17 cellular contexts compared by ENCODE assay signal in the genomic region with DNA sequence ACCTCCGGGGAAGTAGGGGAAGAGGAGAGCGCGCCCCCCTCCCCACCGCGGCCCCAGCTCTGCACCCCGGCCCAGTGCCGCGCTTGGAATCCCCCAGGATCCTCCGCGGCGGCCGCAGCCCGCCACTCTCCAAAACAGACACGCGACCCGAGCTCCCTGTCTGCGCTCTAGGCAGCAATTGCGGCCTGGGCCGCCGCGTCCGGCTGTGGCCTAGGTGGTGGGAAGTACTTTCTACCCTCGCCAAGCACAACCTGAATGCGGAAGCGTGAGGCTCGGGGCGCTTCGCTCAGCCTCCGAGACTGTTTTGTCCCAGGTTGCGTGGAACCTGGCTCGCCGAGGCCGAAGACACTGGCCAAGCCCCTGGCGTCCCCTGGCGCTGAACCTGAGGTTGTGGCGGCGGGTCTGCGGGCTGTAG. TPM values are rescaled to one million over a fixed set of nuclear protein-coding genes. Genes with fewer than 3 reads are reported as not detected.
DNase-seq lines count a peak whose midpoint lies in the region; ATAC-seq, FAIRE-seq and TF ChIP-seq lines count a peak whose summit lies in the region.
"Had no signal": no experiment of that assay in that cellular context is flagged by ENCODE, and none has a peak within 500 bp of the region (broad histone marks: within the 10 kb centered on the region; RNA-seq: fewer than 3 reads in every experiment).

No MANE protein-coding gene starts in this region.

- H3K27me3 ChIP-seq in ACC112 (ENCODE audit: insufficient read depth, low read length) (peaks cover 98% of the 10 kb centered on the region), H7 (ENCODE audit: control insufficient read depth, insufficient read depth, low read length) (peaks cover 96% of the 10 kb centered on the region), endothelial cell of umbilical vein (ENCODE audit: control insufficient read depth in 2 of 2, insufficient read depth in 2 of 2, low read length in 2 of 2) (peaks cover 90 to 99% of the 10 kb centered on the region in 2 experiments), neural progenitor cell (peaks cover 100% of the 10 kb centered on the region), esophagus squamous epithelium (peaks cover 48 to 100% (median 74%) of the 10 kb centered on the region in 4 donors), lower lobe of right lung (ENCODE audit: low read depth) (peaks cover 96% of the 10 kb centered on the region)

- no peak overlapping the region for H3K27ac Mint-ChIP-seq in neural progenitor cell
- no peak overlapping the region for H3K27ac Mint-ChIP-seq in activated T-helper 17 cell treated with anti-CD3 and anti-CD28 coated beads, Interleukin-2, amount 50 U/mL, for 72 hours
- H3K27ac Mint-ChIP-seq: CD14-positive monocyte, HFFc6 had no signal

- BruUV-seq in endothelial cell of umbilical vein (replicated peaks; lab: Mats Ljungman, UMichigan): no TSS peak

- TF ChIP-seq CTCF in endothelial cell of umbilical vein (IDR thresholded peaks at IDR 0.05; ENCODE audit: extremely low read depth in 1 of 2, insufficient read depth in 1 of 2, low read depth in 1 of 2, low read length in 2 of 2) (no peak), neural progenitor cell (IDR thresholded peaks at IDR 0.05) (peak; percentile 24), esophagus squamous epithelium (IDR thresholded peaks at IDR 0.05) (no peak), lower lobe of right lung (IDR thresholded peaks at IDR 0.05) (no peak), D721Med (IDR thresholded peaks at IDR 0.05; ENCODE audit: insufficient read depth, missing control alignments) (no peak)

- H3K4me1 ChIP-seq in ACC112 (ENCODE audit: control insufficient read depth, insufficient read depth, low read length, unreplicated experiment): peaks cover 15% of the 10 kb centered on the region
- H3K4me1 ChIP-seq in endothelial cell of umbilical vein (ENCODE audit: control insufficient read depth, extremely low read depth, insufficient read depth, low read length): peaks cover 7% of the 10 kb centered on the region
- peaks cover 38% of the 10 kb centered on the region for H3K4me1 ChIP-seq in neural progenitor cell
- H3K4me1 ChIP-seq in esophagus squamous epithelium: peaks cover 19 to 72% (median 30%) of the 10 kb centered on the region in 3 donors
- H3K4me1 ChIP-seq in lower lobe of right lung: peaks cover 34% of the 10 kb centered on the region

- H3K4me3 Mint-ChIP-seq in neural progenitor cell: peak overlapping the region; percentile 65
- H3K4me3 Mint-ChIP-seq in activated T-helper 17 cell treated with anti-CD3 and anti-CD28 coated beads, Interleukin-2, amount 50 U/mL, for 72 hours: no peak overlapping the region
- H3K4me3 Mint-ChIP-seq: HFFc6 had no signal

- H3K36me3 Mint-ChIP-seq in neural progenitor cell: no peaks in the 10 kb centered on the region
- no peaks in the 10 kb centered on the region for H3K36me3 Mint-ChIP-seq in activated T-helper 17 cell treated with anti-CD3 and anti-CD28 coated beads, Interleukin-2, amount 50 U/mL, for 72 hours (ENCODE audit: low read depth)

- DNase-seq in H7: peak; percentile 86
- no peak for DNase-seq in endothelial cell of umbilical vein (ENCODE audit: low read depth, low spot score)
- DNase-seq in neural progenitor cell (ENCODE audit: low spot score): peak; percentile 71
- DNase-seq in esophagus squamous epithelium (lab: John Stamatoyannopoulos, UW): no peak
- no peak for DNase-seq in lower lobe of right lung
- DNase-seq in D721Med (ENCODE audit: insufficient read length, low spot score): no peak
- DNase-seq: HFFc6, sigmoid colon, stomach had no signal

- dilution Hi-C loops in endothelial cell of umbilical vein (cut with MboI; ENCODE audit: extremely low pct_ligation_motif_present, low sequenced_read_pairs): no loop called here

- H3K9me3 Mint-ChIP-seq in neural progenitor cell: no peaks in the 10 kb centered on the region
- no peaks in the 10 kb centered on the region for H3K9me3 Mint-ChIP-seq in activated T-helper 17 cell treated with anti-CD3 and anti-CD28 coated beads, Interleukin-2, amount 50 U/mL, for 72 hours

- CTCF ChIA-PET in endothelial cell of umbilical vein (lab: Charles Lee): interaction anchor here (2.0 to 5.0 kb wide), 3 partner anchors 9 to 206 kb away, joined by 6 to 37 read pairs (median 15); no protein-coding TSS in a partner anchor

- WGBS in esophagus squamous epithelium, 2 donors: 0% methylated on average over 1 of the region's 38 CpGs; no CpG with 5 or more reads in 1 of the 2 donors

- H4K20me1 ChIP-seq in endothelial cell of umbilical vein (replicated peaks; ENCODE audit: control insufficient read depth, extremely low read depth, insufficient read depth, low read length) (no peaks in the 10 kb centered on the region), neural progenitor cell (ENCODE audit: low read depth) (peaks cover 84% of the 10 kb centered on the region)

- H2AFZ ChIP-seq in ACC112 (ENCODE audit: low read length, unreplicated experiment) (no peak overlapping the region), endothelial cell of umbilical vein (ENCODE audit: low read depth, low read length) (no peak overlapping the region), neural progenitor cell (replicated peaks) (peak overlapping the region; percentile 68)

- H3F3A ChIP-seq in neural progenitor cell (ENCODE audit: low read depth): peaks cover 61% of the 10 kb centered on the region

- POLR2A ChIA-PET in endothelial cell of umbilical vein (lab: Charles Lee): no interaction called here

- no peaks in the 10 kb centered on the region for H3K9me3 ChIP-seq in endothelial cell of umbilical vein (replicated peaks; ENCODE audit: control insufficient read depth, insufficient read depth, low read length)
- H3K9me3 ChIP-seq in neural progenitor cell (ENCODE audit: low read depth): no peaks in the 10 kb centered on the region
- no peaks in the 10 kb centered on the region for H3K9me3 ChIP-seq in esophagus squamous epithelium
- H3K9me3 ChIP-seq in lower lobe of right lung: no peaks in the 10 kb centered on the region
- H3K9me3 ChIP-seq: sigmoid colon, stomach had no signal

- H3K4me1 Mint-ChIP-seq in neural progenitor cell: peaks cover 48% of the 10 kb centered on the region
- peaks cover 5% of the 10 kb centered on the region for H3K4me1 Mint-ChIP-seq in activated T-helper 17 cell treated with anti-CD3 and anti-CD28 coated beads, Interleukin-2, amount 50 U/mL, for 72 hours

- H3K9ac ChIP-seq in endothelial cell of umbilical vein (replicated peaks; ENCODE audit: extremely low read depth, insufficient read depth, low read length): no peak overlapping the region
- H3K9ac ChIP-seq in neural progenitor cell: no peak overlapping the region

- H3K79me2 ChIP-seq in ACC112 (ENCODE audit: control insufficient read depth, insufficient read depth, low read length, unreplicated experiment) (no peaks in the 10 kb centered on the region), endothelial cell of umbilical vein (ENCODE audit: control insufficient read depth, insufficient read depth, low read length) (no peaks in the 10 kb centered on the region), neural progenitor cell (ENCODE audit: low read depth) (no peaks in the 10 kb centered on the region)

- H3K4me2 ChIP-seq in endothelial cell of umbilical vein (ENCODE audit: insufficient read depth, low read length) (no peak overlapping the region), neural progenitor cell (peak overlapping the region; percentile 86)

- H3K36me3 ChIP-seq in ACC112 (ENCODE audit: insufficient read depth, low read length) (no peaks in the 10 kb centered on the region), H7 (replicated peaks; ENCODE audit: control insufficient read depth, insufficient read depth, low read length) (no peaks in the 10 kb centered on the region), endothelial cell of umbilical vein (ENCODE audit: control insufficient read depth in 2 of 2, extremely low read depth in 1 of 2, insufficient read depth in 2 of 2, low read length in 2 of 2) (no peaks in the 10 kb centered on the region), neural progenitor cell (no peaks in the 10 kb centered on the region), esophagus squamous epithelium (no peaks in the 10 kb centered on the region), lower lobe of right lung (no peaks in the 10 kb centered on the region)
- H3K36me3 ChIP-seq: sigmoid colon, stomach had no signal

- peaks cover 91% of the 10 kb centered on the region for H3K27me3 Mint-ChIP-seq in neural progenitor cell (ENCODE audit: insufficient read depth, low read depth)
- peaks cover 59% of the 10 kb centered on the region for H3K27me3 Mint-ChIP-seq in activated T-helper 17 cell treated with anti-CD3 and anti-CD28 coated beads, Interleukin-2, amount 50 U/mL, for 72 hours

- H3K4me3 ChIP-seq in ACC112 (ENCODE audit: low read depth, low read length) (peak overlapping the region; percentile 17), H7 (ENCODE audit: insufficient read depth, low read depth, low read length) (peak overlapping the region; percentile 42), endothelial cell of umbilical vein (replicated peaks in 1 of 3; ENCODE audit: insufficient read depth in 1 of 3, low read depth in 1 of 3, low read length in 3 of 3) (no peak overlapping the region), neural progenitor cell (peak overlapping the region; percentile 46), esophagus squamous epithelium (peak overlapping the region in 1 of 4 donors; percentile 35), lower lobe of right lung (no peak overlapping the region)
- H3K4me3 ChIP-seq: sigmoid colon, stomach had no signal

- no peak for ATAC-seq in activated T-helper 17 cell treated with anti-CD3 and anti-CD28 coated beads, Interleukin-2, amount 50 U/mL, for 72 hours (replicated peaks)
- ATAC-seq in lower lobe of right lung: no peak

- TF ChIP-seq POLR2A in endothelial cell of umbilical vein (IDR thresholded peaks at IDR 0.05; ENCODE audit: low read depth, low read length) (no peak), esophagus squamous epithelium (IDR thresholded peaks at IDR 0.05) (no peak)

- no peak overlapping the region for H3K27ac ChIP-seq in ACC112 (ENCODE audit: low read depth, low read length)
- H3K27ac ChIP-seq in endothelial cell of umbilical vein (ENCODE audit: insufficient read depth, low read depth, low read length): no peak overlapping the region
- H3K27ac ChIP-seq in neural progenitor cell: no peak overlapping the region
- no peak overlapping the region for H3K27ac ChIP-seq in esophagus squamous epithelium
- H3K27ac ChIP-seq in lower lobe of right lung: no peak overlapping the region
- H3K27ac ChIP-seq: sigmoid colon, stomach, VCaP had no signal

- intact Hi-C loops in endothelial cell of umbilical vein (cut with micrococcal nuclease) (loop anchor here (10.0 kb wide), 1 partner anchor 561 kb away; a partner anchor contains a TSS), esophagus squamous epithelium (cut with DNase I) (no loop called here), lower lobe of right lung (cut with DNase I) (no loop called here)

- FAIRE-seq in endothelial cell of umbilical vein (lab: Jason Lieb, UNC) (no peak), D721Med (lab: Jason Lieb, UNC) (no peak)
- FAIRE-seq: colon, HTR-8/SVneo had no signal

- no peaks in the 10 kb centered on the region for H3K9me1 ChIP-seq in endothelial cell of umbilical vein (replicated peaks; ENCODE audit: control insufficient read depth, extremely low read depth, insufficient read depth, low read length)

RNA-seq across cellular contexts. Expression of a gene that starts 3.3 kb away (rescaled TPM):
- 0.90 TPM in 1 of 2 replicates, not detected in the other for total RNA-seq in H7 (2014; rRNA removed; shearing (Covaris generic))
- total RNA-seq in endothelial cell of umbilical vein (not detected in 2 replicates), neural progenitor cell (ENCODE audit: low replicate concordance) (not detected in 2 replicates), esophagus squamous epithelium (not detected), lower lobe of right lung (not detected)
- polyA plus RNA-seq in endothelial cell of umbilical vein: not detected in 2 replicates
- polyA plus RNA-seq in endothelial cell of umbilical vein (2011; cell fraction: cytosol; rRNA removed): not detected in 2 replicates
- polyA plus RNA-seq in endothelial cell of umbilical vein (2011; cell fraction: nucleus; rRNA removed): not detected in 2 replicates
- not detected in 2 replicates for polyA plus RNA-seq in endothelial cell of umbilical vein (2012)
- not detected in 2 replicates for polyA minus RNA-seq in endothelial cell of umbilical vein
- polyA minus RNA-seq in endothelial cell of umbilical vein (2011; cell fraction: cytosol; rRNA and poly(A)+ RNA removed): not detected
- polyA minus RNA-seq in endothelial cell of umbilical vein (2011; cell fraction: nucleus; rRNA and poly(A)+ RNA removed): not detected in 2 replicates
- not detected for total RNA-seq in activated T-helper 17 cell treated with anti-CD3 and anti-CD28 coated beads, Interleukin-2, amount 50 U/mL, for 72 hours
- total RNA-seq: HFFc6, myocyte, sigmoid colon, SK-MEL-5, stomach had no signal
- polyA plus RNA-seq: CD14-positive monocyte, sigmoid colon, stomach had no signal

Comparison
In these comparisons a context has a peak if more than half of its experiments do, and no peak if none do; other contexts are left out.
1. H3K4me3 ChIP-seq: peak in ACC112 (single experiment), H7 (single experiment) and neural progenitor cell (single experiment); none in endothelial cell of umbilical vein (0 of 3) and lower lobe of right lung (single experiment).
2. DNase-seq: peak in H7 (single experiment) and neural progenitor cell (single experiment); none in endothelial cell of umbilical vein (single experiment), esophagus squamous epithelium (single experiment), lower lobe of right lung (single experiment) and D721Med (single experiment).